Comparison of ENCODE assay signal across 1 cellular context in genomic region chr21:44969066-44969649, GRCh38.
TF ChIP-seq lines count a peak whose summit lies in the region.

No MANE protein-coding gene starts in this region.

TF ChIP-seq in A549, 52 proteins besides CTCF, POLR2A, EP300 and RAD21 (continued from another document):
- TF ChIP-seq HMGXB4 (CRISPR knock-in tag; IDR thresholded peaks at IDR 0.05; ENCODE audit: borderline replicate concordance) (no peak), JUN (IDR thresholded peaks at IDR 0.05) (no peak), REST (IDR thresholded peaks at IDR 0.05) (no peak), ELK1 (IDR thresholded peaks at IDR 0.05; ENCODE audit: low read depth, low read length) (no peak), ZNF302 (CRISPR knock-in tag; IDR thresholded peaks at IDR 0.05) (no peak)
TF ChIP-seq in A549: peak in this region for 0.
